In the genomic region with DNA sequence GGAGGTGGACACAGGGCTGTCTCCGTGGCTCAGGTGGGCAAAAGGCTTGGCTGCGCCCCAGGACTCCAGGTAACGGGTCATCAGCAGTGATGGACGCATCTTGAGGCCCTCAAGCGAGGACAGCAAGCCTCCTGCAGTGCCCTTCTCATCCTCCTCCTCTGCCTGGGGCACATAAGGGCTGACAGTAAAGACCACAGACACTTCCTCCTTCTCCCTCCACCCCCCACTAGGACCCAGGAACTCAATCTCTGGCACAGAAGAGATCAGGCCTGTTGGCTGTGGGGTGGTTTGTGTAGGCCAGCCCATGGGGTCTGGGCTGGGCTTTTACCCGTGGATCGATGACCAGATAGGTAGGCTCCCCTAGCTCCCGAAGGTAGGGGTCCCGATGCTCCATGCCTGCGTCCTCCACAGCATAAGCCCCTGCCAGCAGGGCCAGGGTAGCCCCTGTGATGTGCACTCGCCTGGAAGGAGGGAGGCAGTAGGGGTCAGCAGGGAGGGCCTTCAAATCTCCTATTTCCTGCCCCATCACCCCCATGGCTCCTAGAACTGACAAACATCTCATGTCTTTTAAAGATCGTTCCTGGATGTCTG, we compare ENCODE assay signal across 1 cellular context.
TF ChIP-seq lines count a peak whose summit lies in the region.

No MANE protein-coding gene starts in this region.

TF ChIP-seq in IMR-90, 13 proteins besides CTCF, POLR2A, EP300 and RAD21:
- TF ChIP-seq FOS (IDR thresholded peaks at IDR 0.05; ENCODE audit: low read depth, low read length): no peak
